ENCODE assay signal across 12 cellular contexts in genomic region chr2:102025016-102025491, GRCh38. TPM values are rescaled to one million over a fixed set of nuclear protein-coding genes. Genes with fewer than 3 reads are reported as not detected.
A peak's percentile ranks its signal among the peaks of the same experiment; 100 is the strongest.
DNase-seq lines count a peak whose midpoint lies in the region; ATAC-seq, FAIRE-seq and TF ChIP-seq lines count a peak whose summit lies in the region.
"Had no signal": no experiment of that assay in that cellular context is flagged by ENCODE, and none has a peak within 500 bp of the region (broad histone marks: within the 10 kb centered on the region; RNA-seq: fewer than 3 reads in every experiment).

No MANE protein-coding gene starts in this region.

- H3K4me1 ChIP-seq in pancreas (peaks cover 0 to 11% (median 3%) of the 10 kb centered on the region in 3 donors), mesendoderm (ENCODE audit: control insufficient read depth, low read depth, low read length) (no peaks in the 10 kb centered on the region), Karpas-422 (ENCODE audit: low read length) (no peaks in the 10 kb centered on the region)

- H3K79me1 ChIP-seq in mesendoderm (ENCODE audit: low read length) = no peaks in the 10 kb centered on the region

- FAIRE-seq in pancreas (lab: Jason Lieb, UNC) = no peak

- H2AFZ ChIP-seq in Karpas-422 (ENCODE audit: low read length) = no peak overlapping the region

- H3K4me2 ChIP-seq in mesendoderm (ENCODE audit: low read length) (no peak overlapping the region), Karpas-422 (ENCODE audit: low read depth, low read length, poor library complexity, severe bottlenecking) (no peak overlapping the region)

- no peak overlapping the region for H2AK5ac ChIP-seq in mesendoderm (ENCODE audit: low read length)

- H3K9me3 ChIP-seq in pancreas = no peaks in the 10 kb centered on the region
- no peaks in the 10 kb centered on the region for H3K9me3 ChIP-seq in Karpas-422 (ENCODE audit: low read length)

- no peak overlapping the region for H3K4ac ChIP-seq in mesendoderm (ENCODE audit: low read depth, low read length)

- H3K27me3 ChIP-seq in pancreas = no peaks in the 10 kb centered on the region
- H3K27me3 ChIP-seq in mesendoderm (ENCODE audit: insufficient read depth, low read length, poor library complexity) = no peaks in the 10 kb centered on the region
- H3K27me3 ChIP-seq in Karpas-422 (ENCODE audit: low read length) = no peaks in the 10 kb centered on the region

- H4K20me1 ChIP-seq in Karpas-422 (ENCODE audit: insufficient read depth, low read depth, low read length) = no peaks in the 10 kb centered on the region

- H3K4me3 ChIP-seq in pancreas (no peak overlapping the region), mesendoderm (ENCODE audit: low read length) (no peak overlapping the region), Karpas-422 (ENCODE audit: low read length) (no peak overlapping the region)

- H3K79me2 ChIP-seq in mesendoderm (ENCODE audit: control insufficient read depth, insufficient read depth, low read length) (no peaks in the 10 kb centered on the region), Karpas-422 (ENCODE audit: low read length) (no peaks in the 10 kb centered on the region)

- H4K5ac ChIP-seq in mesendoderm (ENCODE audit: low read length) = no peak overlapping the region

- H2BK120ac ChIP-seq in mesendoderm (ENCODE audit: low read depth, low read length) = no peak overlapping the region

- peak; percentile 32 for DNase-seq in SK-MEL-5 (ENCODE audit: low read depth, low spot score)
- no peak for DNase-seq in pancreas
- DNase-seq in mesendoderm = no peak
- no peak for DNase-seq in iPS-NIHi7 (ENCODE audit: extremely low spot score)
- no peak for DNase-seq in activated CD4-positive, alpha-beta T cell treated with anti-CD3 and anti-CD28 coated beads, Interleukin-2, amount 50 U/mL, for 1 hour
- DNase-seq in Karpas-422 = no peak
- DNase-seq: effector CD8-positive, alpha-beta T cell; NCI-H1694; substantia nigra had no signal

- no peak overlapping the region for H2BK5ac ChIP-seq in mesendoderm (ENCODE audit: low read length)

- H3K56ac ChIP-seq in mesendoderm (ENCODE audit: low read length) = no peak overlapping the region

- H3K9ac ChIP-seq in mesendoderm (ENCODE audit: low read length) (no peak overlapping the region), Karpas-422 (ENCODE audit: low read length) (no peak overlapping the region)

- intact Hi-C loops in pancreas (cut with DNase I) = loop anchor here in 1 of 3 donors (10.0 kb wide), 1 partner anchor 120 kb away; the partner anchor contains the start of gene IL1R1

- no peak for TF ChIP-seq CTCF in pancreas (IDR thresholded peaks at IDR 0.05)

- ATAC-seq in GM18858 (IDR thresholded peaks at IDR 0.05; ENCODE audit: unreplicated experiment) (peak; percentile 69), HG02623 (IDR thresholded peaks at IDR 0.05; ENCODE audit: unreplicated experiment) (peak; percentile 53), pancreas (peak in 3 of 4 donors; percentile 31 to 50 (median 38))

- no peak overlapping the region for H2BK15ac ChIP-seq in mesendoderm (replicated peaks; ENCODE audit: low read depth)

- 29 to 35% methylated on average over 1 of the region's 1 CpG for WGBS in pancreas, 2 donors
- WGBS in mesendoderm (ENCODE audit: extremely low coverage, insufficient coverage, low lambda C conversion rate) = no CpG with 5 or more reads among the region's 1 CpG

- H4K8ac ChIP-seq in mesendoderm (ENCODE audit: low read depth, low read length) = no peak overlapping the region

- no peaks in the 10 kb centered on the region for H3K9me2 ChIP-seq in Karpas-422 (replicated peaks; ENCODE audit: insufficient read depth, low read length)

- peak overlapping the region in 3 of 4 donors; percentile 46 to 73 (median 65) for H3K27ac ChIP-seq in pancreas
- no peak overlapping the region for H3K27ac ChIP-seq in mesendoderm (ENCODE audit: low read depth, low read length)
- H3K27ac ChIP-seq in Karpas-422 (ENCODE audit: low read length) = no peak overlapping the region

- in situ Hi-C loops in SK-MEL-5 (cut with HindIII; ENCODE audit: low pct_unique_long_range_greater_than_20kb, low sequenced_read_pairs) = no loop called here

- H3K36me3 ChIP-seq in pancreas (no peaks in the 10 kb centered on the region), mesendoderm (ENCODE audit: control insufficient read depth, insufficient read depth, low read length) (no peaks in the 10 kb centered on the region), Karpas-422 (ENCODE audit: insufficient read depth, low read length) (no peaks in the 10 kb centered on the region)

- H3K18ac ChIP-seq in mesendoderm (ENCODE audit: low read length) = no peak overlapping the region

- H3K23ac ChIP-seq in mesendoderm (ENCODE audit: low read length) = no peak overlapping the region

RNA-seq across cellular contexts. Expression of gene IL1R2, which starts 33.3 kb away (rescaled TPM):
- total RNA-seq in SK-MEL-5 (2014; rRNA removed; shearing (Covaris generic)) = 0.26 TPM in 1 of 2 replicates, not detected in the other
- polyA plus RNA-seq in SK-MEL-5 (2015; cell fraction: cytosol; rRNA removed) = not detected in 2 replicates
- 0.28 TPM in 1 of 2 replicates, not detected in the other for polyA plus RNA-seq in SK-MEL-5 (2015; cell fraction: nucleus; rRNA removed)
- 1 to 10 TPM in 5 of 6 donors, under 1 TPM in 1; 0.39 to 3.8 (median 1.7) TPM for total RNA-seq in pancreas
- 1 to 10 TPM in 1 of 2 donors, under 1 TPM in 1; 0.70 to 1.9 TPM for polyA plus RNA-seq in pancreas
- polyA plus RNA-seq in mesendoderm (2013, experiment 1 of 2) = 0.11 TPM
- polyA plus RNA-seq in mesendoderm (2013, experiment 2 of 2) = 0.25 TPM
- total RNA-seq in Karpas-422 (2014; rRNA removed; shearing (Covaris generic); ENCODE audit: low replicate concordance) = not detected in 2 replicates
- polyA plus RNA-seq: neural cell had no signal

Comparison
In these comparisons a context has a peak if more than half of its experiments do, and no peak if none do; other contexts are left out.
1. H3K27ac ChIP-seq: peak in pancreas (3 of 4); none in mesendoderm (single experiment) and Karpas-422 (single experiment).
2. Peak in every context shown above with its lines, with median percentiles within 50 percentile points of each other: ATAC-seq.